In genomic region chrX:140508958-140509357, GRCh38 we compare ENCODE assay signal across 18 cellular contexts. TPM values are rescaled to one million over a fixed set of nuclear protein-coding genes. Genes with fewer than 3 reads are reported as not detected.
DNase-seq lines count a peak whose midpoint lies in the region; ATAC-seq and TF ChIP-seq lines count a peak whose summit lies in the region.
"Had no signal": no experiment of that assay in that cellular context is flagged by ENCODE, and none has a peak within 500 bp of the region (broad histone marks: within the 10 kb centered on the region; RNA-seq: fewer than 3 reads in every experiment).

No MANE protein-coding gene starts in this region.

- H3K4me1 Mint-ChIP-seq in H9 (peaks cover 47 to 49% of the 10 kb centered on the region in 2 experiments), endodermal cell (peaks cover 43% of the 10 kb centered on the region), nephron progenitor cell (peaks cover 44% of the 10 kb centered on the region)
- H3K4me1 Mint-ChIP-seq: CD8-positive, alpha-beta memory T cell; IgD-negative memory B cell had no signal

- peaks cover 18% of the 10 kb centered on the region; the same call in 1 of the 2 replicates for H3K27me3 ChIP-seq in H9 (ENCODE audit: insufficient read depth, low read length)
- peaks cover 97% of the 10 kb centered on the region for H3K27me3 ChIP-seq in endodermal cell (ENCODE audit: control insufficient read depth, insufficient read depth, low read length, poor library complexity, severe bottlenecking)

- no peak overlapping the region for H4K5ac ChIP-seq in H9 (ENCODE audit: insufficient read length, low read depth, low read length)

- no peaks in the 10 kb centered on the region for H3K79me1 ChIP-seq in H9 (ENCODE audit: insufficient read depth, low read depth, low read length, poor library complexity, severe bottlenecking)

- H3K9me3 ChIP-seq in H9 (ENCODE audit: control insufficient read depth, low read depth, low read length) (no peaks in the 10 kb centered on the region), endodermal cell (ENCODE audit: control insufficient read depth, low read length) (no peaks in the 10 kb centered on the region)
- H3K9me3 ChIP-seq: Caco-2 had no signal

- H2BK12ac ChIP-seq in H9 (ENCODE audit: insufficient read length, low read depth, low read length), result no peak overlapping the region

- H3K36me3 Mint-ChIP-seq in H9 (ENCODE audit: insufficient read depth in 1 of 3, low read depth in 3 of 3) (peaks cover 0 to 4% (median 0%) of the 10 kb centered on the region in 3 experiments; a peak in 2 of 7 replicates), endodermal cell (ENCODE audit: low read depth) (no peaks in the 10 kb centered on the region), nephron progenitor cell (ENCODE audit: low read depth) (no peaks in the 10 kb centered on the region)
- H3K36me3 Mint-ChIP-seq: CD8-positive, alpha-beta memory T cell; IgD-negative memory B cell had no signal

- H2BK20ac ChIP-seq in H9 (ENCODE audit: low read depth, low read length, poor library complexity, severe bottlenecking), result no peak overlapping the region

- H3K4me1 ChIP-seq in H9 (ENCODE audit: insufficient read depth, low read length) (no peaks in the 10 kb centered on the region; the same call in 1 of the 2 replicates), endodermal cell (ENCODE audit: control insufficient read depth, insufficient read depth, low read length) (no peaks in the 10 kb centered on the region)
- H3K4me1 ChIP-seq: BLaER1, Caco-2 had no signal

- H3K18ac ChIP-seq in H9 (ENCODE audit: insufficient read length, low read depth, low read length), result no peak overlapping the region

- no peak overlapping the region for H3T11ph ChIP-seq in H9 (ENCODE audit: low read length)

- no peak overlapping the region for H3K56ac ChIP-seq in H9 (ENCODE audit: insufficient read length, low read depth, low read length)

- no peak overlapping the region for H3K4me3 ChIP-seq in endodermal cell (ENCODE audit: low read length)
- H3K4me3 ChIP-seq: BLaER1 had no signal

- no peak overlapping the region for H3K4me2 ChIP-seq in H9 (ENCODE audit: insufficient read depth, insufficient read length, low read length)
- H3K4me2 ChIP-seq: BLaER1 had no signal

- H3K27ac Mint-ChIP-seq in H9 (peak overlapping the region in 1 of 3 experiments; percentile 62; a peak in 1 of 7 replicates), endodermal cell (no peak overlapping the region), nephron progenitor cell (no peak overlapping the region)
- H3K27ac Mint-ChIP-seq: CD8-positive, alpha-beta memory T cell had no signal

- DNase-seq in ELF-1 (ENCODE audit: low read depth, low spot score) (peak; percentile 74), H9 (peak; percentile 31), endodermal cell (peak; percentile 48), nephron progenitor cell (no peak), middle frontal gyrus (ENCODE audit: extremely low spot score, low spot score) (no peak)
- DNase-seq in central memory CD4-positive, alpha-beta T cell, result no peak
- DNase-seq: 8988T; AML-193; Caco-2; CD8-positive, alpha-beta memory T cell; DND-41; GF-D8 had no signal

- H3K9ac ChIP-seq in H9 (ENCODE audit: extremely low read depth, insufficient read length, low read length) (no peak overlapping the region), endodermal cell (ENCODE audit: extremely low read depth, low read length, poor library complexity, severe bottlenecking) (no peak overlapping the region)
- H3K9ac ChIP-seq: BLaER1 had no signal

- H2BK120ac ChIP-seq in H9 (ENCODE audit: low read depth, low read length, poor library complexity, severe bottlenecking), result no peak overlapping the region

- no peak overlapping the region for H3K14ac ChIP-seq in H9 (ENCODE audit: insufficient read depth, low read length)

- H3K4me3 Mint-ChIP-seq in H9 (peak overlapping the region in 1 of 2 experiments; percentile 31; a peak in 1 of 5 replicates), endodermal cell (peak overlapping the region; percentile 24), nephron progenitor cell (peak overlapping the region; percentile 29)
- H3K4me3 Mint-ChIP-seq: CD8-positive, alpha-beta memory T cell; IgD-negative memory B cell had no signal

- no peak overlapping the region for H2AK5ac ChIP-seq in H9 (ENCODE audit: insufficient read length, low read length)

- peaks cover 2 to 7% of the 10 kb centered on the region in 2 experiments; a peak in 3 of 5 replicates for H3K9me3 Mint-ChIP-seq in H9
- H3K9me3 Mint-ChIP-seq in endodermal cell, result no peaks in the 10 kb centered on the region
- peaks cover 6% of the 10 kb centered on the region for H3K9me3 Mint-ChIP-seq in nephron progenitor cell
- H3K9me3 Mint-ChIP-seq: IgD-negative memory B cell had no signal

- no peaks in the 10 kb centered on the region for H3K79me2 ChIP-seq in H9 (ENCODE audit: insufficient read depth, low read length)

- peaks cover 18% of the 10 kb centered on the region for H3K23me2 ChIP-seq in H9 (ENCODE audit: insufficient read length, low read depth, low read length, poor library complexity, severe bottlenecking)

- no CpG with 5 or more reads among the region's 16 CpGs for WGBS in H9 (ENCODE audit: extremely low coverage, insufficient read length, low lambda C conversion rate)
- 61 to 86% methylated on average over 4 to 16 of the region's 16 CpGs for WGBS in endodermal cell (ENCODE audit: insufficient coverage in 1 of 2, insufficient read length in 1 of 2), 2 experiments

- no peak for TF ChIP-seq CTCF in H9 (conservative IDR thresholded peaks at IDR 0.05)
- TF ChIP-seq CTCF in endodermal cell (conservative IDR thresholded peaks at IDR 0.05), result no peak
- TF ChIP-seq CTCF in nephron progenitor cell (IDR thresholded peaks at IDR 0.05), result no peak

- ATAC-seq in HG03457 (IDR thresholded peaks at IDR 0.05; ENCODE audit: unreplicated experiment) (no peak), GM19023 (IDR thresholded peaks at IDR 0.05; ENCODE audit: unreplicated experiment) (no peak)

- no peak overlapping the region for H2AFZ ChIP-seq in H9 (ENCODE audit: low read length)

- H4K20me1 ChIP-seq in H9 (ENCODE audit: control insufficient read depth, insufficient read depth, insufficient read length), result no peaks in the 10 kb centered on the region
- H4K20me1 ChIP-seq: BLaER1 had no signal

- H3K4ac ChIP-seq in H9 (ENCODE audit: low read depth, low read length), result no peak overlapping the region

- H4K91ac ChIP-seq in H9 (ENCODE audit: insufficient read length, low read depth, low read length), result no peak overlapping the region

- H3K23ac ChIP-seq in H9 (ENCODE audit: insufficient read length, low read depth, low read length), result no peak overlapping the region

- no peak overlapping the region for H3K27ac ChIP-seq in H9 (ENCODE audit: insufficient read length, low read depth, low read length)
- H3K27ac ChIP-seq in endodermal cell (ENCODE audit: low read depth, low read length), result no peak overlapping the region
- H3K27ac ChIP-seq: BLaER1 had no signal

- no peak overlapping the region for H2BK15ac ChIP-seq in H9 (ENCODE audit: low read depth, low read length)

- peaks cover 91% of the 10 kb centered on the region for H3K27me3 Mint-ChIP-seq in H9 (ENCODE audit: low read depth)
- peaks cover 98% of the 10 kb centered on the region for H3K27me3 Mint-ChIP-seq in endodermal cell (ENCODE audit: insufficient read depth)
- peaks cover 96% of the 10 kb centered on the region for H3K27me3 Mint-ChIP-seq in nephron progenitor cell (ENCODE audit: low read depth, poor library complexity)

- H3K36me3 ChIP-seq in endodermal cell (ENCODE audit: control insufficient read depth, insufficient read depth, low read length), result no peaks in the 10 kb centered on the region
- H3K36me3 ChIP-seq: BLaER1 had no signal

- no peak overlapping the region for H2BK5ac ChIP-seq in H9 (ENCODE audit: insufficient read length, low read length)

- H4K8ac ChIP-seq in H9 (replicated peaks; ENCODE audit: insufficient read length, low read depth, low read length), result no peak overlapping the region

RNA-seq across cellular contexts. Expression of gene SOX3, which starts 4.1 kb away (rescaled TPM):
- total RNA-seq in H9 (2021), result 7.7 and 8.5 TPM in 2 replicates
- total RNA-seq in endodermal cell, result 1 to 10 TPM in 1 of 2 donors, under 1 TPM in 1; 0.27 to 2.0 TPM
- 29.3 TPM for polyA plus RNA-seq in endodermal cell (2013, experiment 1 of 2)
- polyA plus RNA-seq in endodermal cell (2013, experiment 2 of 2), result 18.7 TPM
- total RNA-seq: Caco-2; CD8-positive, alpha-beta memory T cell; H4; HT1080 had no signal
- polyA plus RNA-seq: CD8-positive, alpha-beta memory T cell; IgD-negative memory B cell had no signal

Comparison
In these comparisons a context has a peak if more than half of its experiments do, and no peak if none do; other contexts are left out.
1. DNase-seq: peak in ELF-1 (single experiment), H9 (single experiment) and endodermal cell (single experiment); none in nephron progenitor cell (single experiment), middle frontal gyrus (single experiment) and central memory CD4-positive, alpha-beta T cell (single experiment).